Comparison of ENCODE assay signal across 8 cellular contexts in the genomic region with DNA sequence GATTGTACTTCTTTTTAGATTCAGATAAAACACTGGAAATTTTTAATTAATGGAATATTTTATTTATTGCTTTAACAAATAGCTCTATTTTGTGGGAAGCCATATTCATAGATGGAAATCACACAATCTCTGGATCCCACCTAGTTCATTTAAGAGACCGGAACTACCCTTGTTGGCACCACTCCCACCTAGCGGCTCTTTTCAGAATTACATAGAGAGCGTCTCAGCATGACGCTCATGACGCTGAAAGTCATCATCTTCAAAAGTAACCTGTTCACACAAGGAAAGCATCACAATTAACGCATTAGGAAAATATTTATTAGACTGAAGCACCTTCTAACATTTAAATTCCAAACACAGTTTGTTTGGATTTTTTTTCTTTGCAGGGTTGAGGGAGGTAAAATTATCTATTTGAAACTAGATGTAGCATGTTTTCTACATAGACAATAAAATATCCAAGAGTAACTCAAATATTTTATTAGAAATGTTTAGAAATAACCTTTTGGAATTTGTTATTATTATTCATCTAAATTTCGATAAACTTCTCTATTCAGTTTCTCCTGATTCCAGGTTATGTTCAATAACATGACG.
DNase-seq lines count a peak whose midpoint lies in the region; ATAC-seq and TF ChIP-seq lines count a peak whose summit lies in the region.
"Had no signal": no experiment of that assay in that cellular context is flagged by ENCODE, and none has a peak within 500 bp of the region (broad histone marks: within the 10 kb centered on the region; RNA-seq: fewer than 3 reads in every experiment).

No MANE protein-coding gene starts in this region.

- intact Hi-C loops in testis (cut with DNase I; ENCODE audit: low total_unique reads): no loop called here

- no peaks in the 10 kb centered on the region for H3K36me3 ChIP-seq in testis (ENCODE audit: low read depth, missing control alignments)

- TF ChIP-seq CTCF in testis (IDR thresholded peaks at IDR 0.05): peak in 2 of 3 experiments; percentile 34 to 58

- H3K27ac ChIP-seq in testis: no peak overlapping the region

- 61 to 68% methylated on average over 8 of the region's 8 CpGs for WGBS in testis, 2 donors

- no peak overlapping the region for H3K4me3 ChIP-seq in testis

- no peaks in the 10 kb centered on the region for H3K27me3 ChIP-seq in testis

- no peaks in the 10 kb centered on the region for H3K9me3 ChIP-seq in testis

- TF ChIP-seq POLR2A in testis (IDR thresholded peaks at IDR 0.05): no peak

- no peaks in the 10 kb centered on the region for H3K4me1 ChIP-seq in testis

- DNase-seq in EL: peak; percentile 16
- DNase-seq in SHP77 (lab: John Stamatoyannopoulos, UW): peak; percentile 38 to 40
- peak; percentile 0 for DNase-seq in fibroblast of peridontal ligament (ENCODE audit: extremely low read depth)
- peak; percentile 54 for DNase-seq in testis
- no peak for DNase-seq in ecto neural progenitor cell (ENCODE audit: low spot score)

- ATAC-seq in GM19397 (IDR thresholded peaks at IDR 0.05; ENCODE audit: unreplicated experiment) (peak; percentile 76), HG03342 (IDR thresholded peaks at IDR 0.05; ENCODE audit: unreplicated experiment) (peak; percentile 98)
- ATAC-seq: right cardiac atrium had no signal
